Comparison of ENCODE assay signal across 11 cellular contexts in the genomic region with DNA sequence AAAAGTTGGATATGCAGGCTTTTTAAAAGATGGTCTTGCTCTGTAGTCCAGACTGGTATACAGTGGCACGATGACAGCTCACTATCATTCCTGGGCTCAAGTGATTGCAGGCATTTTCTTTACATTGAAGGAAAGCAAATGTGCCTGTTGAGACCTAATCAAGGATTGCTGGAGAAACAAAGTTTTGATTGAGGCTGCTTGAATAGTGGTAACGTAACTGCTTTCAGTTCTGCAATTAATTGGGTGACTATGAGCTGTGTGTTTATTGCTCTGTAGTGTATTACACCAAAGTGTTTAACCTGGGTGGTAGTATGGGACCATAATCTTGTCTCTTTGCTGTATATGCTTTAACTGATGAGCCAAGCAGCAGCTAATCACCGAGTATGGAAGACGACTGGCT. TPM values are rescaled to one million over a fixed set of nuclear protein-coding genes. Genes with fewer than 3 reads are reported as not detected.
DNase-seq lines count a peak whose midpoint lies in the region; ATAC-seq, FAIRE-seq and TF ChIP-seq lines count a peak whose summit lies in the region.
"Had no signal": no experiment of that assay in that cellular context is flagged by ENCODE, and none has a peak within 500 bp of the region (broad histone marks: within the 10 kb centered on the region; RNA-seq: fewer than 3 reads in every experiment).

No MANE protein-coding gene starts in this region.

- no peaks in the 10 kb centered on the region for H3K9me3 ChIP-seq in A673 (ENCODE audit: low read depth, low read length, poor library complexity, severe bottlenecking)
- H3K9me3 ChIP-seq: thoracic aorta had no signal

- H3K9me3 Mint-ChIP-seq in activated T-helper 2 cell treated with anti-CD3 and anti-CD28 coated beads, Interferon-gamma antibody, Interleukin-2, Interleukin-4, amounts not matched to agents 10 μg/mL and 5 μg/mL and 100 μg/mL, durations not matched to agents 14 hours and 24 hours and 36 hours: no peaks in the 10 kb centered on the region

- H3K4me1 Mint-ChIP-seq in activated T-helper 2 cell treated with anti-CD3 and anti-CD28 coated beads, Interferon-gamma antibody, Interleukin-2, Interleukin-4, amounts not matched to agents 10 μg/mL and 5 μg/mL and 100 μg/mL, durations not matched to agents 14 hours and 24 hours and 36 hours (ENCODE audit: low read depth): peaks cover 35% of the 10 kb centered on the region

- no peak overlapping the region for H3K23ac ChIP-seq in mesendoderm (ENCODE audit: low read length)

- H2BK120ac ChIP-seq in mesendoderm (ENCODE audit: low read depth, low read length): no peak overlapping the region

- no peaks in the 10 kb centered on the region for H3K27me3 ChIP-seq in A673 (replicated peaks; ENCODE audit: insufficient read depth, low read depth, low read length, poor library complexity)
- H3K27me3 ChIP-seq in mesendoderm (ENCODE audit: insufficient read depth, low read length, poor library complexity): no peaks in the 10 kb centered on the region

- H2BK15ac ChIP-seq in mesendoderm (replicated peaks; ENCODE audit: low read depth): no peak overlapping the region

- intact Hi-C loops in A673 (cut with micrococcal nuclease; ENCODE audit: unreplicated experiment): no loop called here
- intact Hi-C loops in activated T-helper 2 cell treated with anti-CD3 and anti-CD28 coated beads, Interferon-gamma antibody, Interleukin-2, Interleukin-4, amounts not matched to agents 10 μg/mL and 5 μg/mL and 100 μg/mL, durations not matched to agents 14 hours and 24 hours and 36 hours (cut with micrococcal nuclease): loop anchor here (5.0 kb wide), 2 partner anchors 154 to 199 kb away; no protein-coding TSS in a partner anchor

- no peak overlapping the region for H3K4ac ChIP-seq in mesendoderm (ENCODE audit: low read depth, low read length)

- H3K27ac Mint-ChIP-seq in activated T-helper 2 cell treated with anti-CD3 and anti-CD28 coated beads, Interferon-gamma antibody, Interleukin-2, Interleukin-4, amounts not matched to agents 10 μg/mL and 5 μg/mL and 100 μg/mL, durations not matched to agents 14 hours and 24 hours and 36 hours: peak overlapping the region; percentile 8

- H3K27me3 Mint-ChIP-seq in activated T-helper 2 cell treated with anti-CD3 and anti-CD28 coated beads, Interferon-gamma antibody, Interleukin-2, Interleukin-4, amounts not matched to agents 10 μg/mL and 5 μg/mL and 100 μg/mL, durations not matched to agents 14 hours and 24 hours and 36 hours (ENCODE audit: low read depth): peaks cover 4% of the 10 kb centered on the region

- H3K36me3 Mint-ChIP-seq in activated T-helper 2 cell treated with anti-CD3 and anti-CD28 coated beads, Interferon-gamma antibody, Interleukin-2, Interleukin-4, amounts not matched to agents 10 μg/mL and 5 μg/mL and 100 μg/mL, durations not matched to agents 14 hours and 24 hours and 36 hours (ENCODE audit: low read depth): peaks cover 38% of the 10 kb centered on the region

- CTCF ChIA-PET in A673 (lab: Charles Lee): no interaction called here

- no peak overlapping the region for H4K8ac ChIP-seq in mesendoderm (ENCODE audit: low read depth, low read length)

- H2AK5ac ChIP-seq in mesendoderm (ENCODE audit: low read length): no peak overlapping the region

- H3K79me2 ChIP-seq in mesendoderm (ENCODE audit: control insufficient read depth, insufficient read depth, low read length): peaks cover 20% of the 10 kb centered on the region

- peak overlapping the region; percentile 49 for H3K56ac ChIP-seq in mesendoderm (ENCODE audit: low read length)

- DNase-seq in A673 (ENCODE audit: low spot score) (no peak), GM12892 (ENCODE audit: insufficient read length) (no peak), mesendoderm (no peak), H4 (ENCODE audit: low spot score) (no peak), NCI-H1092 treated with DMSO at 0.1 percent for 48 hours (lab: John Stamatoyannopoulos, UW) (no peak), NCI-H1048 (lab: John Stamatoyannopoulos, UW) (no peak)
- no peak for DNase-seq in activated T-helper 2 cell treated with anti-CD3 and anti-CD28 coated beads, Interferon-gamma antibody, Interleukin-2, Interleukin-4, amounts not matched to agents 10 μg/mL and 5 μg/mL and 100 μg/mL, durations not matched to agents 14 hours and 24 hours and 36 hours (ENCODE audit: low spot score)
- DNase-seq: effector CD8-positive, alpha-beta T cell; NK-92 treated with Interleukin-12 subunit alpha and Interleukin-12 subunit beta, amount 100 ng/mL, for 24 hours had no signal

- H3K79me1 ChIP-seq in mesendoderm (ENCODE audit: low read length): peaks cover 11% of the 10 kb centered on the region

- TF ChIP-seq POLR2A in GM12892 (IDR thresholded peaks at IDR 0.05; ENCODE audit: low read depth, low read length): peak; percentile 61

- no CpG with 5 or more reads among the region's 4 CpGs for WGBS in mesendoderm (ENCODE audit: extremely low coverage, insufficient coverage, low lambda C conversion rate)

- H3K27ac ChIP-seq in A673 (ENCODE audit: low read depth, low read length, poor library complexity, severe bottlenecking): no peak overlapping the region
- no peak overlapping the region for H3K27ac ChIP-seq in mesendoderm (ENCODE audit: low read depth, low read length)
- H3K27ac ChIP-seq: thoracic aorta had no signal

- H4K5ac ChIP-seq in mesendoderm (ENCODE audit: low read length): no peak overlapping the region

- peak overlapping the region; percentile 47 for H3K9ac ChIP-seq in mesendoderm (ENCODE audit: low read length)

- H3K4me3 ChIP-seq in A673 (ENCODE audit: low read depth, low read length, poor library complexity, severe bottlenecking): peak overlapping the region; percentile 94
- no peak overlapping the region for H3K4me3 ChIP-seq in mesendoderm (ENCODE audit: low read length)

- H3K36me3 ChIP-seq in A673 (ENCODE audit: insufficient read depth, low read length, poor library complexity, severe bottlenecking) (peaks cover 24% of the 10 kb centered on the region), mesendoderm (ENCODE audit: control insufficient read depth, insufficient read depth, low read length) (peaks cover 4% of the 10 kb centered on the region)

- no peak for ATAC-seq in HG03108 (IDR thresholded peaks at IDR 0.05; ENCODE audit: unreplicated experiment)

- H2BK5ac ChIP-seq in mesendoderm (ENCODE audit: low read length): no peak overlapping the region

- no peak for TF ChIP-seq CTCF in A673 (conservative IDR thresholded peaks at IDR 0.05; ENCODE audit: low read depth, low read length)

- H3K4me1 ChIP-seq in A673 (ENCODE audit: insufficient read depth, low read length, poor library complexity, severe bottlenecking) (peaks cover 4% of the 10 kb centered on the region), mesendoderm (ENCODE audit: control insufficient read depth, low read depth, low read length) (peaks cover 5% of the 10 kb centered on the region)

- FAIRE-seq in GM12892 (lab: Jason Lieb, UNC): no peak

- H3K18ac ChIP-seq in mesendoderm (ENCODE audit: low read length): no peak overlapping the region

- BruUV-seq in A673 (replicated peaks; lab: Mats Ljungman, UMichigan): no TSS peak

- peak overlapping the region; percentile 96 for H3K4me3 Mint-ChIP-seq in activated T-helper 2 cell treated with anti-CD3 and anti-CD28 coated beads, Interferon-gamma antibody, Interleukin-2, Interleukin-4, amounts not matched to agents 10 μg/mL and 5 μg/mL and 100 μg/mL, durations not matched to agents 14 hours and 24 hours and 36 hours (ENCODE audit: low read depth)

- POLR2A ChIA-PET in A673 (lab: Charles Lee; ENCODE audit: low non-redundant PET): no interaction called here

- H3K4me2 ChIP-seq in mesendoderm (ENCODE audit: low read length): peak overlapping the region; percentile 48

RNA-seq across cellular contexts. Expression of a gene that starts 2.3 kb away (rescaled TPM):
- total RNA-seq in A673 (2021): 2,497 and 2,658 TPM in 2 replicates
- polyA plus RNA-seq in GM12892 (2012; ENCODE audit: missing spikeins): 1,747 TPM
- 1,784 and 1,798 TPM in 2 replicates for total RNA-seq in activated T-helper 2 cell treated with anti-CD3 and anti-CD28 coated beads, Interferon-gamma antibody, Interleukin-2, Interleukin-4, amounts not matched to agents 10 μg/mL and 5 μg/mL and 100 μg/mL, durations not matched to agents 14 hours and 24 hours and 36 hours
- 2,431 TPM for polyA plus RNA-seq in mesendoderm (2013, experiment 1 of 2)
- polyA plus RNA-seq in mesendoderm (2013, experiment 2 of 2): 2,399 TPM
- total RNA-seq in H4 (2014; rRNA removed; shearing (Covaris generic)): 1,938 and 1,951 TPM in 2 replicates

RNA-seq across cellular contexts. Expression of a gene that starts 29.9 kb away (rescaled TPM):
- total RNA-seq in A673 (2021): 147 and 166 TPM in 2 replicates
- polyA plus RNA-seq in GM12892 (2012; ENCODE audit: missing spikeins): 102 TPM
- total RNA-seq in activated T-helper 2 cell treated with anti-CD3 and anti-CD28 coated beads, Interferon-gamma antibody, Interleukin-2, Interleukin-4, amounts not matched to agents 10 μg/mL and 5 μg/mL and 100 μg/mL, durations not matched to agents 14 hours and 24 hours and 36 hours: 65.8 and 69.9 TPM in 2 replicates
- 319 TPM for polyA plus RNA-seq in mesendoderm (2013, experiment 1 of 2)
- polyA plus RNA-seq in mesendoderm (2013, experiment 2 of 2): 316 TPM
- 33.5 and 42.3 TPM in 2 replicates for total RNA-seq in H4 (2014; rRNA removed; shearing (Covaris generic))

RNA-seq across cellular contexts. Expression of a gene that starts 32.2 kb away (rescaled TPM):
- total RNA-seq in A673 (2021): not detected in 2 replicates
- 34.6 TPM for polyA plus RNA-seq in GM12892 (2012; ENCODE audit: missing spikeins)
- 44.4 and 46.8 TPM in 2 replicates for total RNA-seq in activated T-helper 2 cell treated with anti-CD3 and anti-CD28 coated beads, Interferon-gamma antibody, Interleukin-2, Interleukin-4, amounts not matched to agents 10 μg/mL and 5 μg/mL and 100 μg/mL, durations not matched to agents 14 hours and 24 hours and 36 hours
- polyA plus RNA-seq in mesendoderm (2013, experiment 1 of 2): 1.3 TPM
- 1.9 TPM for polyA plus RNA-seq in mesendoderm (2013, experiment 2 of 2)
- total RNA-seq in H4 (2014; rRNA removed; shearing (Covaris generic)): 4.8 and 5.5 TPM in 2 replicates
